ENCODE assay signal across 8 cellular contexts in genomic region chr17:7573324-7574080, GRCh38. TPM values are rescaled to one million over a fixed set of nuclear protein-coding genes. Genes with fewer than 3 reads are reported as not detected.
DNase-seq lines count a peak whose midpoint lies in the region; ATAC-seq and TF ChIP-seq lines count a peak whose summit lies in the region.

No MANE protein-coding gene starts in this region.

- peak overlapping the region; percentile 99 for H3K27ac Mint-ChIP-seq in activated naive CD4-positive, alpha-beta T cell treated with anti-CD3 and anti-CD28 coated beads for 36 hours

- H3K9me3 Mint-ChIP-seq in activated naive CD4-positive, alpha-beta T cell treated with anti-CD3 and anti-CD28 coated beads for 36 hours, result no peaks in the 10 kb centered on the region

- ATAC-seq in GM21360 (IDR thresholded peaks at IDR 0.05; ENCODE audit: unreplicated experiment), result no peak

- DNase-seq in GM13977 (ENCODE audit: low spot score) (peak; percentile 94), LHCN-M2 (ENCODE audit: low read depth) (peak; percentile 91), SK-N-DZ (ENCODE audit: low spot score) (peak; percentile 81), germinal center (ENCODE audit: low spot score) (peak; percentile 92), nucleus accumbens (lab: John Stamatoyannopoulos, UW) (peak in 54 of 56 donors; percentile 56 to 93 (median 84))
- DNase-seq in activated naive CD4-positive, alpha-beta T cell treated with anti-CD3 and anti-CD28 coated beads for 36 hours, result peak; percentile 94

- peaks cover 61% of the 10 kb centered on the region for H3K4me1 Mint-ChIP-seq in activated naive CD4-positive, alpha-beta T cell treated with anti-CD3 and anti-CD28 coated beads for 36 hours (ENCODE audit: low read depth)

- H3K27ac ChIP-seq in subcutaneous abdominal adipose tissue (ENCODE audit: low read depth, low read length), result peak overlapping the region; percentile 98

- in situ Hi-C loops in GM13977 (cut with MboI; ENCODE audit: low pct_unique_long_range_greater_than_20kb, low sequenced_read_pairs, unreplicated experiment), result loop anchor here (25.0 kb wide), 1 partner anchor 211 kb away; the partner anchor contains the start of genes KCTD11 and TMEM95

- peaks cover 74% of the 10 kb centered on the region for H3K36me3 Mint-ChIP-seq in activated naive CD4-positive, alpha-beta T cell treated with anti-CD3 and anti-CD28 coated beads for 36 hours (ENCODE audit: low read depth)

- H3K27me3 ChIP-seq in subcutaneous abdominal adipose tissue (ENCODE audit: control insufficient read depth in 5 of 5, insufficient read depth in 4 of 5, low read length in 5 of 5), result no peaks in the 10 kb centered on the region

- no peak for TF ChIP-seq CTCF in GM13977 (IDR thresholded peaks at IDR 0.05; ENCODE audit: extremely low read depth, insufficient read depth, missing control alignments)

- H3K4me1 ChIP-seq in subcutaneous abdominal adipose tissue (ENCODE audit: control insufficient read depth in 5 of 5, insufficient read depth in 5 of 5, low read length in 5 of 5), result peaks cover 12 to 55% (median 42%) of the 10 kb centered on the region in 5 donors

- intact Hi-C loops in activated naive CD4-positive, alpha-beta T cell treated with anti-CD3 and anti-CD28 coated beads for 36 hours (cut with micrococcal nuclease), result loop anchor here (2.0 to 10.0 kb wide), 3 partner anchors 269 to 529 kb away; partner anchors contain the start of genes ELP5 and SLC16A11

- peaks cover 26 to 73% (median 67%) of the 10 kb centered on the region in 5 donors for H3K36me3 ChIP-seq in subcutaneous abdominal adipose tissue (ENCODE audit: control insufficient read depth in 5 of 5, insufficient read depth in 5 of 5, low read length in 5 of 5)

- no peaks in the 10 kb centered on the region for H3K27me3 Mint-ChIP-seq in activated naive CD4-positive, alpha-beta T cell treated with anti-CD3 and anti-CD28 coated beads for 36 hours (ENCODE audit: low read depth)

- peak overlapping the region; percentile 84 to 99 (median 98) for H3K4me3 ChIP-seq in subcutaneous abdominal adipose tissue (ENCODE audit: low read depth in 1 of 5, low read length in 5 of 5)

- CTCF ChIA-PET in activated naive CD4-positive, alpha-beta T cell treated with anti-CD3 and anti-CD28 coated beads for 36 hours (lab: Charles Lee), result interaction anchor here (0.9 kb wide), 1 partner anchor 13 kb away, joined by 3 read pairs; no protein-coding TSS in a partner anchor

- peak overlapping the region; percentile 85 for H3K4me3 Mint-ChIP-seq in activated naive CD4-positive, alpha-beta T cell treated with anti-CD3 and anti-CD28 coated beads for 36 hours

- peak overlapping the region; percentile 77 to 98 (median 98) for H3K9ac ChIP-seq in subcutaneous abdominal adipose tissue (ENCODE audit: low read length in 5 of 5)

- H3K9me3 ChIP-seq in subcutaneous abdominal adipose tissue (ENCODE audit: control insufficient read depth in 5 of 5, low read length in 5 of 5), result no peaks in the 10 kb centered on the region

RNA-seq across cellular contexts. Expression of gene CD68, which starts 5.9 kb away (rescaled TPM):
- 48.2 and 56.4 TPM in 2 replicates for total RNA-seq in LHCN-M2 (2014; rRNA removed)
- polyA plus RNA-seq in LHCN-M2 (2012), result 68.0 TPM
- polyA plus RNA-seq in SK-N-DZ (2014; cell fraction: cytosol; rRNA removed), result 0.24 and 0.41 TPM in 2 replicates
- not detected in 2 replicates for polyA plus RNA-seq in SK-N-DZ (2014; cell fraction: nucleus; rRNA removed)
- 10 to 100 TPM; 11.6 to 12.6 TPM for total RNA-seq in activated naive CD4-positive, alpha-beta T cell treated with anti-CD3 and anti-CD28 coated beads for 36 hours

RNA-seq across cellular contexts. Expression of gene MPDU1, which starts 10.2 kb away (rescaled TPM):
- 371 and 379 TPM in 2 replicates for total RNA-seq in LHCN-M2 (2014; rRNA removed)
- polyA plus RNA-seq in LHCN-M2 (2012), result 124 TPM
- polyA plus RNA-seq in SK-N-DZ (2014; cell fraction: cytosol; rRNA removed), result 211 and 280 TPM in 2 replicates
- 166 and 227 TPM in 2 replicates for polyA plus RNA-seq in SK-N-DZ (2014; cell fraction: nucleus; rRNA removed)
- 10 to 100 TPM; 48.8 to 53.5 TPM for total RNA-seq in activated naive CD4-positive, alpha-beta T cell treated with anti-CD3 and anti-CD28 coated beads for 36 hours

RNA-seq across cellular contexts. Expression of gene SENP3, which starts 11.8 kb away (rescaled TPM):
- 108 and 131 TPM in 2 replicates for total RNA-seq in LHCN-M2 (2014; rRNA removed)
- 52.4 TPM for polyA plus RNA-seq in LHCN-M2 (2012)
- polyA plus RNA-seq in SK-N-DZ (2014; cell fraction: cytosol; rRNA removed), result 240 and 288 TPM in 2 replicates
- polyA plus RNA-seq in SK-N-DZ (2014; cell fraction: nucleus; rRNA removed), result 144 and 185 TPM in 2 replicates
- 10 to 100 TPM; 43.2 to 46.9 TPM for total RNA-seq in activated naive CD4-positive, alpha-beta T cell treated with anti-CD3 and anti-CD28 coated beads for 36 hours

RNA-seq across cellular contexts. Expression of gene TNFSF13, which starts 15.0 kb away (rescaled TPM):
- total RNA-seq in LHCN-M2 (2014; rRNA removed), result not detected in 2 replicates
- 0.52 TPM for polyA plus RNA-seq in LHCN-M2 (2012)
- 1.4 TPM in 2 replicates for polyA plus RNA-seq in SK-N-DZ (2014; cell fraction: cytosol; rRNA removed)
- polyA plus RNA-seq in SK-N-DZ (2014; cell fraction: nucleus; rRNA removed), result 4.9 and 5.4 TPM in 2 replicates
- total RNA-seq in activated naive CD4-positive, alpha-beta T cell treated with anti-CD3 and anti-CD28 coated beads for 36 hours, result 1 to 10 TPM; 2.1 to 2.6 TPM

RNA-seq across cellular contexts. Expression of gene SOX15, which starts 16.4 kb away (rescaled TPM):
- total RNA-seq in LHCN-M2 (2014; rRNA removed), result 0.96 and 2.0 TPM in 2 replicates
- 2.0 TPM for polyA plus RNA-seq in LHCN-M2 (2012)
- not detected in 2 replicates for polyA plus RNA-seq in SK-N-DZ (2014; cell fraction: cytosol; rRNA removed)
- polyA plus RNA-seq in SK-N-DZ (2014; cell fraction: nucleus; rRNA removed), result 0.45 and 2.5 TPM in 2 replicates
- under 1 TPM in 1 of 2 experiments, not detected in 1; 0.20 TPM for total RNA-seq in activated naive CD4-positive, alpha-beta T cell treated with anti-CD3 and anti-CD28 coated beads for 36 hours
